1 cellular context compared by ENCODE assay signal in the genomic region with DNA sequence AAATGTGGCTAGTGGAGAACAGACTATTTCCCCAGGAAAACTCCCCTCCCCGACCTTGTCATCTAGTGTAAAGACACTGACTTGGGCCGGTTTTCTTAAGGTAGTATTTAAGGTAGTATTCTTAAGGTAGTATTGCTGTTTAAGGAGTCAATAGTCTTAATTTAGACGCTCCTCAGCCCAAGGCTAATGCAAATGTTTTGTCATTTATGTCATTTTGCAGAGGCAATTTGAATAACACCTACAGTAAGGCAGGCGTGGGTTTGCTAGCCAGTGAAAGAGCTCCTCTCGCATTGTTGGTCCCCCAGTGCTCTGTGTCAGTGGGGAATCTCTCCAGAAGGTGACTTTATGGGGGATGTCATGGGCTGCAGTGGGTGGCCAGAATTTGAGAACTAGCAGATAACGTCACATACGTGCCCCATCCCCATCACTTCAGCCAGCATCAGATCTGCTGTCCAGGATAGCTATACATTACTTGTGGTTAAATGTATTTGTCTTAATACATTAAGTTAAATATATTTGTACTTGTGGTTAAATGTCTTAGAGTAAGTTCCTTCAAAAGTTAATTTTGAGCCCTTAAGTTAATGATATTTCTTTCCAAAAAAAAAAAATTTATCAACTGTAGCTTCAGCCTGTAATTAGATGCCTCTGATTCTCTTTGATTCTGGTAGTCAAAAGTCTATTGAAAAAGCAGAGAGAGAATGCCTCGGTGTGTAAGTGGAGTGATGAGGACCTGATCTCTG.
TF ChIP-seq lines count a peak whose summit lies in the region.

No MANE protein-coding gene starts in this region.

TF ChIP-seq in HepG2, 621 proteins besides CTCF, POLR2A, EP300 and RAD21:
- TF ChIP-seq, protein P1, sequence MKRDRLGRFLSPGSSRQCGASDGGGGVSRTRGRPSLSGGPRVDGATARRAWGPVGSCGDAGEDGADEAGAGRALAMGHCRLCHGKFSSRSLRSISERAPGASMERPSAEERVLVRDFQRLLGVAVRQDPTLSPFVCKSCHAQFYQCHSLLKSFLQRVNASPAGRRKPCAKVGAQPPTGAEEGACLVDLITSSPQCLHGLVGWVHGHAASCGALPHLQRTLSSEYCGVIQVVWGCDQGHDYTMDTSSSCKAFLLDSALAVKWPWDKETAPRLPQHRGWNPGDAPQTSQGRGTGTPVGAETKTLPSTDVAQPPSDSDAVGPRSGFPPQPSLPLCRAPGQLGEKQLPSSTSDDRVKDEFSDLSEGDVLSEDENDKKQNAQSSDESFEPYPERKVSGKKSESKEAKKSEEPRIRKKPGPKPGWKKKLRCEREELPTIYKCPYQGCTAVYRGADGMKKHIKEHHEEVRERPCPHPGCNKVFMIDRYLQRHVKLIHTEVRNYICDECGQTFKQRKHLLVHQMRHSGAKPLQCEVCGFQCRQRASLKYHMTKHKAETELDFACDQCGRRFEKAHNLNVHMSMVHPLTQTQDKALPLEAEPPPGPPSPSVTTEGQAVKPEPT (CRISPR knock-in tag; IDR thresholded peaks at IDR 0.05; ENCODE audit: low read depth), result peak; percentile 98
- TF ChIP-seq, protein P2, sequence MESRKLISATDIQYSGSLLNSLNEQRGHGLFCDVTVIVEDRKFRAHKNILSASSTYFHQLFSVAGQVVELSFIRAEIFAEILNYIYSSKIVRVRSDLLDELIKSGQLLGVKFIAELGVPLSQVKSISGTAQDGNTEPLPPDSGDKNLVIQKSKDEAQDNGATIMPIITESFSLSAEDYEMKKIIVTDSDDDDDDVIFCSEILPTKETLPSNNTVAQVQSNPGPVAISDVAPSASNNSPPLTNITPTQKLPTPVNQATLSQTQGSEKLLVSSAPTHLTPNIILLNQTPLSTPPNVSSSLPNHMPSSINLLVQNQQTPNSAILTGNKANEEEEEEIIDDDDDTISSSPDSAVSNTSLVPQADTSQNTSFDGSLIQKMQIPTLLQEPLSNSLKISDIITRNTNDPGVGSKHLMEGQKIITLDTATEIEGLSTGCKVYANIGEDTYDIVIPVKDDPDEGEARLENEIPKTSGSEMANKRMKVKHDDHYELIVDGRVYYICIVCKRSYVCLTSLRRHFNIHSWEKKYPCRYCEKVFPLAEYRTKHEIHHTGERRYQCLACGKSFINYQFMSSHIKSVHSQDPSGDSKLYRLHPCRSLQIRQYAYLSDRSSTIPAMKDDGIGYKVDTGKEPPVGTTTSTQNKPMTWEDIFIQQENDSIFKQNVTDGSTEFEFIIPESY (CRISPR knock-in tag; IDR thresholded peaks at IDR 0.05), result no peak
